17 cellular contexts compared by ENCODE assay signal in the genomic region with DNA sequence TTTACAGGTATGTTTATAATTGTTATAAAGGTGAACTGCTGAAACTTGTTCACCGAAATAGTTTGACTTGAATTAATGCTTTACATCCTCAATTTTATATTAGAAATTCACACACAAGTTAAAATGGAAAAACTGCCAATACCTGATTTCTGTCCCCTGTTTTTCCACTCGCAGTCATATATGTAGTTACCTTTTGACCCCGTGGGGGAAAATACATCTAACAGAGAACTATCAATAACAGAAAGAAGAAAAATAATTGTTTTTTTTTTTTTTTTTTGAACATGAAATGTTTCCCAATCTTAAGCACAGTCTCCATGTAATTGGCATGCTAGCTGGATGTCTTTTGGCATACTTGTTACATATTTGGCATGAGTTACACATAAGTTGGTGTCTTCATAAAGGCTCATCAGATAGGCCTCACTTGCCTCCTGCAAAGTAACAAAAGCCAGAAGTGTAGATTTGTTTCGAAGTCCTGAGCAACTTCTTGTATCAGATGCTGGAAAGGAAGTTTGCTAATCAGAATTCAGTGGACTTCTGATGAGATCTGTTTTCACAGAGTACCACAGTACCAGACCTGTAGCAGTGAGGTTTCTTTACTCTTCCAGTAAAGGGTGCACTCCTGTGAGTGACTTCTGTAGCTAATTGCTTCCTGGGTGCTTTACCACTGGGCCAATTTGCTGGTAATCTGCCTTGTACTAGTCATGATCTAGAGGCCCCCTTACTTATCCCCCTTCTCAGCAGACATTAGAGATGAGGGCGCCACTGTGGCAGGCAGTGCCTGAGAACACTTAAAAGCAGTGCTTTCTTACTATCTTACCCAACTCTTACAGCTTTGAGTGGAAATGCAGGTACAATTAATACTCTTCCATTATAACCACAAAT. TPM values are rescaled to one million over a fixed set of nuclear protein-coding genes. Genes with fewer than 3 reads are reported as not detected.
DNase-seq lines count a peak whose midpoint lies in the region; ATAC-seq, FAIRE-seq and TF ChIP-seq lines count a peak whose summit lies in the region.
"Had no signal": no experiment of that assay in that cellular context is flagged by ENCODE, and none has a peak within 500 bp of the region (broad histone marks: within the 10 kb centered on the region; RNA-seq: fewer than 3 reads in every experiment).

No MANE protein-coding gene starts in this region.

- peaks cover 7% of the 10 kb centered on the region; the same call in 1 of the 2 replicates for H3F3A ChIP-seq in GM23338 (replicated peaks; ENCODE audit: low read depth)

- ATAC-seq in K562 (peak; percentile 56), HG03097 (IDR thresholded peaks at IDR 0.05; ENCODE audit: low FRiP score, unreplicated experiment) (no peak), GM23338 (no peak), GM21381 (IDR thresholded peaks at IDR 0.05; ENCODE audit: unreplicated experiment) (no peak)
- ATAC-seq: HCT116, upper lobe of right lung had no signal

- POLR2A ChIA-PET in activated CD4-positive, alpha-beta T cell treated with anti-CD3 and anti-CD28 coated beads, Interleukin-2, amount 10 ng/mL, durations not matched to agents 7 days and 5 days (lab: Charles Lee) = no interaction called here
- POLR2A ChIA-PET in HEK293 (lab: Yijun Ruan, JAX) (no interaction called here), K562 (lab: Yijun Ruan, JAX) (interaction anchor here (0.5 to 1.4 kb wide), 2 partner anchors 37 to 90 kb away, joined by 3 to 4 read pairs; no protein-coding TSS in a partner anchor)

- TF ChIP-seq POLR2A in K562 (conservative IDR thresholded peaks at IDR 0.05) = no peak

- peaks cover 22% of the 10 kb centered on the region for H3K36me3 Mint-ChIP-seq in activated CD4-positive, alpha-beta T cell treated with anti-CD3 and anti-CD28 coated beads, Interleukin-2, amount 10 ng/mL, durations not matched to agents 24 days and 14 days (ENCODE audit: low read depth)
- H3K36me3 Mint-ChIP-seq in activated CD4-positive, alpha-beta T cell treated with anti-CD3 and anti-CD28 coated beads, Interleukin-2, amount 10 ng/mL, durations not matched to agents 7 days and 5 days (ENCODE audit: low read depth) = peaks cover 32% of the 10 kb centered on the region
- H3K36me3 Mint-ChIP-seq in GM23338 (ENCODE audit: low read depth) = peaks cover 22% of the 10 kb centered on the region

- H3K79me2 ChIP-seq in K562 (ENCODE audit: control insufficient read depth, insufficient read depth, low read length) = peaks cover 27% of the 10 kb centered on the region
- H3K79me2 ChIP-seq in osteoblast (ENCODE audit: insufficient read depth, low read length) = peaks cover 54% of the 10 kb centered on the region
- peaks cover 65% of the 10 kb centered on the region for H3K79me2 ChIP-seq in GM23338 (replicated peaks; ENCODE audit: insufficient read depth)

- WGBS in K562 (ENCODE audit: insufficient coverage, low coverage, missing lambda C conversion rate) = 85% methylated on average over 5 of the region's 5 CpGs

- intact Hi-C loops in activated CD4-positive, alpha-beta T cell treated with anti-CD3 and anti-CD28 coated beads, Interleukin-2, amount 10 ng/mL, durations not matched to agents 24 days and 14 days (cut with micrococcal nuclease) = loop anchor here (2.0 kb wide), 1 partner anchor 15 kb away; no protein-coding TSS in a partner anchor
- intact Hi-C loops in K562 (cut with micrococcal nuclease) = no loop called here

- H3K27ac ChIP-seq in HEK293 (ENCODE audit: extremely low read depth, low read depth, low read length) (no peak overlapping the region), K562 (ENCODE audit: extremely low read depth, low read depth, low read length) (no peak overlapping the region), osteoblast (ENCODE audit: low read depth, low read length) (peak overlapping the region; percentile 15), GM23338 (ENCODE audit: low read depth) (no peak overlapping the region)
- H3K27ac ChIP-seq: colonic mucosa, KMS-11, upper lobe of right lung had no signal

- H3K9ac ChIP-seq in K562 (ENCODE audit: insufficient read depth in 1 of 2, low read depth in 2 of 2, low read length in 2 of 2) = no peak overlapping the region
- H3K9ac ChIP-seq: KMS-11 had no signal

- H3K4me3 Mint-ChIP-seq in activated CD4-positive, alpha-beta T cell treated with anti-CD3 and anti-CD28 coated beads, Interleukin-2, amount 10 ng/mL, durations not matched to agents 24 days and 14 days = no peak overlapping the region
- H3K4me3 Mint-ChIP-seq in activated CD4-positive, alpha-beta T cell treated with anti-CD3 and anti-CD28 coated beads, Interleukin-2, amount 10 ng/mL, durations not matched to agents 7 days and 5 days = no peak overlapping the region
- no peak overlapping the region for H3K4me3 Mint-ChIP-seq in GM23338
- H3K4me3 Mint-ChIP-seq: nephron had no signal

- in situ Hi-C loops in K562 (cut with MboI) = no loop called here

- H3K27me3 Mint-ChIP-seq in activated CD4-positive, alpha-beta T cell treated with anti-CD3 and anti-CD28 coated beads, Interleukin-2, amount 10 ng/mL, durations not matched to agents 24 days and 14 days = no peaks in the 10 kb centered on the region
- no peaks in the 10 kb centered on the region for H3K27me3 Mint-ChIP-seq in activated CD4-positive, alpha-beta T cell treated with anti-CD3 and anti-CD28 coated beads, Interleukin-2, amount 10 ng/mL, durations not matched to agents 7 days and 5 days
- no peaks in the 10 kb centered on the region for H3K27me3 Mint-ChIP-seq in GM23338 (ENCODE audit: insufficient read depth, low read depth, poor library complexity)

- TF ChIP-seq EP300 in K562 (IDR thresholded peaks at IDR 0.05; ENCODE audit: low read length) = no peak

- no peak for TF ChIP-seq RAD21 in K562 (CRISPR knock-in tag; conservative IDR thresholded peaks at IDR 0.05 in 1 of 2, IDR thresholded peaks at IDR 0.05 in 1 of 2)

- TF ChIP-seq CTCF in HEK293 (tag by site-specific recombination; IDR thresholded peaks at IDR 0.05) (no peak), K562 (IDR thresholded peaks at IDR 0.05 in 2 of 3, conservative IDR thresholded peaks at IDR 0.05 in 1 of 3; ENCODE audit: insufficient read depth in 2 of 3, low read depth in 1 of 3, low read length in 3 of 3) (no peak), osteoblast (IDR thresholded peaks at IDR 0.05; ENCODE audit: extremely low read depth, low read depth, low read length) (no peak), GM23338 (conservative IDR thresholded peaks at IDR 0.05; ENCODE audit: low read depth in 2 of 2) (no peak)

- H3K9me2 ChIP-seq in GM23338 (ENCODE audit: insufficient read depth) = no peaks in the 10 kb centered on the region

- H3K4me2 ChIP-seq in K562 (ENCODE audit: insufficient read depth, low read length) (no peak overlapping the region), osteoblast (ENCODE audit: insufficient read depth, low read length) (no peak overlapping the region), GM23338 (no peak overlapping the region)
- H3K4me2 ChIP-seq: KMS-11 had no signal

- no peaks in the 10 kb centered on the region for H3K4me1 ChIP-seq in HEK293 (ENCODE audit: control insufficient read depth, insufficient read depth, low read length)
- no peaks in the 10 kb centered on the region; a peak in 1 of 5 replicates for H3K4me1 ChIP-seq in K562 (replicated peaks in 1 of 2; ENCODE audit: control insufficient read depth in 2 of 2, insufficient read depth in 2 of 2, low read length in 2 of 2)
- H3K4me1 ChIP-seq in osteoblast (ENCODE audit: insufficient read depth, low read length) = no peaks in the 10 kb centered on the region
- H3K4me1 ChIP-seq in GM23338 (ENCODE audit: insufficient read depth) = no peaks in the 10 kb centered on the region
- H3K4me1 ChIP-seq: upper lobe of right lung had no signal

- H3K36me3 ChIP-seq in HEK293 (ENCODE audit: control insufficient read depth in 2 of 2, insufficient read depth in 1 of 2, low read length in 2 of 2) (peaks cover 30 to 35% of the 10 kb centered on the region in 2 experiments; a peak in 2 of 3 replicates), K562 (ENCODE audit: control insufficient read depth, insufficient read depth, low read length) (peaks cover 60% of the 10 kb centered on the region), osteoblast (ENCODE audit: insufficient read depth, low read length) (peaks cover 28% of the 10 kb centered on the region), GM23338 (ENCODE audit: insufficient read depth) (peaks cover 10% of the 10 kb centered on the region; the same call in 1 of the 2 replicates)
- H3K36me3 ChIP-seq: colonic mucosa had no signal

- peak overlapping the region; percentile 71 for H3K27ac Mint-ChIP-seq in activated CD4-positive, alpha-beta T cell treated with anti-CD3 and anti-CD28 coated beads, Interleukin-2, amount 10 ng/mL, durations not matched to agents 24 days and 14 days
- H3K27ac Mint-ChIP-seq in activated CD4-positive, alpha-beta T cell treated with anti-CD3 and anti-CD28 coated beads, Interleukin-2, amount 10 ng/mL, durations not matched to agents 7 days and 5 days = no peak overlapping the region
- H3K27ac Mint-ChIP-seq in GM23338 = no peak overlapping the region

- no peak for DNase-seq in activated CD4-positive, alpha-beta T cell treated with anti-CD3 and anti-CD28 coated beads, Interleukin-2, amount 10 ng/mL, durations not matched to agents 24 days and 14 days
- no peak for DNase-seq in activated CD4-positive, alpha-beta T cell treated with anti-CD3 and anti-CD28 coated beads, Interleukin-2, amount 10 ng/mL, durations not matched to agents 7 days and 5 days
- DNase-seq in K562 (ENCODE audit: extremely low read depth in 1 of 4, low spot score in 3 of 4) = no peak
- no peak for DNase-seq in osteoblast (ENCODE audit: insufficient read length, low spot score, missing footprints)
- DNase-seq in GM23338 (ENCODE audit: low spot score) = no peak
- DNase-seq: colonic mucosa, DMS 273 treated with DMSO at 0.1 percent for 48 hours, foreskin melanocyte, NCI-H1930, NCI-H774, upper lobe of right lung had no signal

- CTCF ChIA-PET in activated CD4-positive, alpha-beta T cell treated with anti-CD3 and anti-CD28 coated beads, Interleukin-2, amount 10 ng/mL, durations not matched to agents 7 days and 5 days (lab: Charles Lee) = interaction anchor here (2.0 to 2.3 kb wide), 3 partner anchors 16 to 190 kb away, joined by 5 to 7 read pairs (median 5); no protein-coding TSS in a partner anchor
- CTCF ChIA-PET in HEK293 (lab: Yijun Ruan, JAX) = interaction anchor here (0.7 to 1.4 kb wide), 3 partner anchors 20 to 357 kb away, joined by 3 to 4 read pairs (median 3); no protein-coding TSS in a partner anchor
- CTCF ChIA-PET in K562 (lab: Yijun Ruan, JAX; ENCODE audit: low intra/inter-chr PET ratio) = no interaction called here

- H2AFZ ChIP-seq in K562 (ENCODE audit: low read depth, low read length) (no peak overlapping the region), osteoblast (ENCODE audit: low read length) (no peak overlapping the region), GM23338 (no peak overlapping the region)

- H3K4me1 Mint-ChIP-seq in activated CD4-positive, alpha-beta T cell treated with anti-CD3 and anti-CD28 coated beads, Interleukin-2, amount 10 ng/mL, durations not matched to agents 24 days and 14 days = peaks cover 15% of the 10 kb centered on the region
- H3K4me1 Mint-ChIP-seq in activated CD4-positive, alpha-beta T cell treated with anti-CD3 and anti-CD28 coated beads, Interleukin-2, amount 10 ng/mL, durations not matched to agents 7 days and 5 days = peaks cover 21% of the 10 kb centered on the region
- peaks cover 4% of the 10 kb centered on the region for H3K4me1 Mint-ChIP-seq in GM23338
- H3K4me1 Mint-ChIP-seq: nephron had no signal

- H3K4me3 ChIP-seq in HEK293 (ENCODE audit: low read depth, low read length) (no peak overlapping the region), K562 (no peak overlapping the region), osteoblast (ENCODE audit: insufficient read depth, low read length) (no peak overlapping the region), GM23338 (no peak overlapping the region)
- H3K4me3 ChIP-seq: colonic mucosa, upper lobe of right lung had no signal

- no peaks in the 10 kb centered on the region for H3K9me3 Mint-ChIP-seq in activated CD4-positive, alpha-beta T cell treated with anti-CD3 and anti-CD28 coated beads, Interleukin-2, amount 10 ng/mL, durations not matched to agents 24 days and 14 days
- no peaks in the 10 kb centered on the region for H3K9me3 Mint-ChIP-seq in activated CD4-positive, alpha-beta T cell treated with anti-CD3 and anti-CD28 coated beads, Interleukin-2, amount 10 ng/mL, durations not matched to agents 7 days and 5 days
- H3K9me3 Mint-ChIP-seq in GM23338 = no peaks in the 10 kb centered on the region
- H3K9me3 Mint-ChIP-seq: nephron had no signal

- H4K20me1 ChIP-seq in K562 (replicated peaks; ENCODE audit: control insufficient read depth, insufficient read depth, low read length) (no peaks in the 10 kb centered on the region), osteoblast (ENCODE audit: insufficient read depth, low read length) (peaks cover 4% of the 10 kb centered on the region), GM23338 (replicated peaks; ENCODE audit: insufficient read depth) (peaks cover 20% of the 10 kb centered on the region)

- H3K9me3 ChIP-seq in HEK293 (ENCODE audit: control insufficient read depth, insufficient read depth, low read depth, low read length) (no peaks in the 10 kb centered on the region), K562 (replicated peaks; ENCODE audit: control insufficient read depth, insufficient read depth, low read depth, low read length) (no peaks in the 10 kb centered on the region), osteoblast (ENCODE audit: low read depth, low read length) (no peaks in the 10 kb centered on the region)
- H3K9me3 ChIP-seq: colonic mucosa, upper lobe of right lung had no signal

- TSS peak; percentile 16 for BruUV-seq in K562 (replicated peaks; lab: Mats Ljungman, UMichigan)

- H3K9me1 ChIP-seq in K562 (ENCODE audit: control insufficient read depth, insufficient read depth, low read length) = no peaks in the 10 kb centered on the region

- H3K27me3 ChIP-seq in K562 (ENCODE audit: control insufficient read depth in 2 of 2, insufficient read depth in 2 of 2, low read length in 2 of 2) (no peaks in the 10 kb centered on the region), osteoblast (ENCODE audit: insufficient read depth, low read length) (no peaks in the 10 kb centered on the region), GM23338 (ENCODE audit: insufficient read depth) (no peaks in the 10 kb centered on the region)
- H3K27me3 ChIP-seq: colonic mucosa, upper lobe of right lung had no signal

- FAIRE-seq in K562 (lab: Jason Lieb, UNC) = peak; percentile 15

RNA-seq across cellular contexts. Expression of a gene that starts 36.2 kb away (rescaled TPM):
- total RNA-seq in activated CD4-positive, alpha-beta T cell treated with anti-CD3 and anti-CD28 coated beads, Interleukin-2, amount 10 ng/mL, durations not matched to agents 24 days and 14 days = 1.2 and 1.9 TPM in 2 replicates
- total RNA-seq in activated CD4-positive, alpha-beta T cell treated with anti-CD3 and anti-CD28 coated beads, Interleukin-2, amount 10 ng/mL, durations not matched to agents 7 days and 5 days = 1 to 10 TPM in 1 of 2 experiments, under 1 TPM in 1; 0.99 to 1.9 TPM
- total RNA-seq in K562 (2011; cell fraction: chromatin; rRNA removed; ENCODE audit: low replicate concordance) = 44.6 and 81.0 TPM in 2 replicates
- total RNA-seq in K562 (2011; cell fraction: nucleolus; rRNA removed) = 52.9 TPM in 2 replicates
- total RNA-seq in K562 (2011; cell fraction: nucleoplasm; rRNA removed) = 37.8 and 55.7 TPM in 2 replicates
- total RNA-seq in K562 (2014; rRNA removed) (121 and 123 TPM in 2 replicates), K562 (2014; rRNA removed; fragmentation: Illumina TruSeq; extraction: Trizol) (24.1 and 25.8 TPM in 2 replicates), K562 (2015; rRNA removed; fragmentation: Illumina TruSeq; extraction: Trizol) (40.6 and 45.1 TPM in 2 replicates), K562 (2021) (79.3 and 87.8 TPM in 2 replicates), osteoblast (186 and 210 TPM in 2 replicates)
- polyA plus RNA-seq in K562 (2011; rRNA removed) (44.8 and 51.8 TPM in 2 replicates), K562 (2014; fragmentation: Illumina TruSeq; extraction: Trizol) (45.8 and 61.2 TPM in 2 replicates), K562 (2014; fragmentation: Nextera tagmentation; extraction: Ambion mirVana) (1 to 10 TPM; 1.9 to 4.6 TPM), K562 (2014; rRNA removed) (63.8 and 67.0 TPM in 2 replicates), GM23338 (2016; fragmentation: Nextera tagmentation; extraction: Ambion mirVana) (63.3 and 65.0 TPM in 2 replicates)
- polyA plus RNA-seq in K562 (2011; cell fraction: cytosol; rRNA removed) = 47.3 and 134 TPM in 2 replicates
- polyA plus RNA-seq in K562 (2011; cell fraction: nucleus; rRNA removed) = 34.3 and 47.7 TPM in 2 replicates
- 63.1 and 65.7 TPM in 2 replicates for polyA plus RNA-seq in K562 (2012)
- 27.1 and 39.4 TPM in 2 replicates for polyA minus RNA-seq in K562 (2011; rRNA and poly(A)+ RNA removed)
- 47.5 and 54.4 TPM in 2 replicates for polyA minus RNA-seq in K562 (2011; cell fraction: cytosol; rRNA and poly(A)+ RNA removed)
- polyA minus RNA-seq in K562 (2011; cell fraction: nucleus; rRNA and poly(A)+ RNA removed) = 29.4 and 36.8 TPM in 2 replicates
- total RNA-seq in GM23338 (2014; rRNA removed; shearing (Covaris generic)) = 97.9 and 111 TPM in 2 replicates

RNA-seq across cellular contexts. Expression of a gene that starts 50.8 kb away (rescaled TPM):
- 272 and 275 TPM in 2 replicates for total RNA-seq in activated CD4-positive, alpha-beta T cell treated with anti-CD3 and anti-CD28 coated beads, Interleukin-2, amount 10 ng/mL, durations not matched to agents 24 days and 14 days
- 100 to 1,000 TPM; 231 to 265 TPM for total RNA-seq in activated CD4-positive, alpha-beta T cell treated with anti-CD3 and anti-CD28 coated beads, Interleukin-2, amount 10 ng/mL, durations not matched to agents 7 days and 5 days
- total RNA-seq in K562 (2011; cell fraction: chromatin; rRNA removed; ENCODE audit: low replicate concordance) = 56.7 and 101 TPM in 2 replicates
- total RNA-seq in K562 (2011; cell fraction: nucleolus; rRNA removed) = 29.9 and 36.2 TPM in 2 replicates
- 53.2 and 70.1 TPM in 2 replicates for total RNA-seq in K562 (2011; cell fraction: nucleoplasm; rRNA removed)
- total RNA-seq in K562 (2014; rRNA removed) (72.0 and 92.9 TPM in 2 replicates), K562 (2014; rRNA removed; fragmentation: Illumina TruSeq; extraction: Trizol) (158 and 167 TPM in 2 replicates), K562 (2015; rRNA removed; fragmentation: Illumina TruSeq; extraction: Trizol) (151 TPM in 2 replicates), K562 (2021) (198 and 211 TPM in 2 replicates), osteoblast (52.8 and 58.6 TPM in 2 replicates)
- polyA plus RNA-seq in K562 (2011; rRNA removed) (111 and 122 TPM in 2 replicates), K562 (2014; fragmentation: Illumina TruSeq; extraction: Trizol) (126 and 138 TPM in 2 replicates), K562 (2014; fragmentation: Nextera tagmentation; extraction: Ambion mirVana) (10 to 100 TPM; 53.6 to 58.8 TPM), K562 (2014; rRNA removed) (77.7 and 85.0 TPM in 2 replicates), GM23338 (2016; fragmentation: Nextera tagmentation; extraction: Ambion mirVana) (166 and 172 TPM in 2 replicates)
- 40.9 and 69.1 TPM in 2 replicates for polyA plus RNA-seq in K562 (2011; cell fraction: cytosol; rRNA removed)
- 23.6 and 41.6 TPM in 2 replicates for polyA plus RNA-seq in K562 (2011; cell fraction: nucleus; rRNA removed)
- polyA plus RNA-seq in K562 (2012) = 228 and 234 TPM in 2 replicates
- 77.2 and 100 TPM in 2 replicates for polyA minus RNA-seq in K562 (2011; rRNA and poly(A)+ RNA removed)
- polyA minus RNA-seq in K562 (2011; cell fraction: cytosol; rRNA and poly(A)+ RNA removed) = 44.0 and 69.7 TPM in 2 replicates
- 13.2 and 25.0 TPM in 2 replicates for polyA minus RNA-seq in K562 (2011; cell fraction: nucleus; rRNA and poly(A)+ RNA removed)
- total RNA-seq in GM23338 (2014; rRNA removed; shearing (Covaris generic)) = 101 and 120 TPM in 2 replicates
